1 cellular context compared by ENCODE assay signal in genomic region chr1:31640964-31641363, GRCh38.
TF ChIP-seq lines count a peak whose summit lies in the region.

No MANE protein-coding gene starts in this region.

TF ChIP-seq in HepG2, 621 proteins besides CTCF, POLR2A, EP300 and RAD21:
- TF ChIP-seq ZNF350 (CRISPR knock-in tag; IDR thresholded peaks at IDR 0.05; ENCODE audit: borderline replicate concordance, low read depth) (no peak), SYNCRIP (IDR thresholded peaks at IDR 0.05; ENCODE audit: insufficient read depth, low read depth, low read length) (no peak), JUNB (CRISPR knock-in tag; IDR thresholded peaks at IDR 0.05; ENCODE audit: borderline replicate concordance) (0 out of 2 replicates have a peak, but pooled peaks have one; percentile 18), ZNF232 (CRISPR knock-in tag; IDR thresholded peaks at IDR 0.05; ENCODE audit: borderline replicate concordance) (no peak), CREB3 (CRISPR knock-in tag; IDR thresholded peaks at IDR 0.05) (no peak), CHD2 (IDR thresholded peaks at IDR 0.05; ENCODE audit: low read depth, low read length) (no peak), ZNF83 (CRISPR knock-in tag; IDR thresholded peaks at IDR 0.05; ENCODE audit: borderline replicate concordance) (no peak)
